In the genomic region with DNA sequence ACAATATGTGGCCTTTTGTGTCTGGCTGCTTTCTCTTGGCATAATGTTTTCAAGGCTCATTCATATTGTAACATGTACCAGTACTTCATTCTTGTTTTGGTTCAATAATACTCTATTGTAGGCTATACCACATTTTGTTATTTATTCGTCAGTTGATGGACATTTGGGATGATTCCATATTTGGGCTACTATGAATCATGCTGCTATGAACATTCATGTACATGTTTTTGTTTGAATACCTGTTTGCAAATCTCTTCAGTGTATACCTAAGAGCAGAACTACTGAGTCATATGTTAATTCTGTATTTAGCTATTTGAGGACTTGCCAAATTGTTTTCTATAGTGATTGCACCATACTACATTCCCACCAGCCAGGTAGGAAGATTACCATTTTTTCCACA, we compare ENCODE assay signal across 29 cellular contexts.
A peak's percentile ranks its signal among the peaks of the same experiment; 100 is the strongest.
DNase-seq lines count a peak whose midpoint lies in the region; ATAC-seq and TF ChIP-seq lines count a peak whose summit lies in the region.
"Had no signal": no experiment of that assay in that cellular context is flagged by ENCODE, and none has a peak within 500 bp of the region (broad histone marks: within the 10 kb centered on the region; RNA-seq: fewer than 3 reads in every experiment).

No MANE protein-coding gene starts in this region.

- peaks cover 23% of the 10 kb centered on the region for H3K4me1 ChIP-seq in PC-3 (ENCODE audit: insufficient read depth, low read length)
- H3K4me1 ChIP-seq in neural progenitor cell = peaks cover 12% of the 10 kb centered on the region
- H3K4me1 ChIP-seq: BE2C, transverse colon had no signal

- no peaks in the 10 kb centered on the region for H3K36me3 ChIP-seq in PC-3 (ENCODE audit: low read depth, low read length)
- no peaks in the 10 kb centered on the region for H3K36me3 ChIP-seq in neural progenitor cell
- H3K36me3 ChIP-seq: BE2C, left ventricle myocardium inferior, Peyer's patch, transverse colon had no signal

- H4K20me1 ChIP-seq in PC-3 (ENCODE audit: low read length) = no peaks in the 10 kb centered on the region
- H4K20me1 ChIP-seq in neural progenitor cell (ENCODE audit: low read depth) = no peaks in the 10 kb centered on the region

- H3K4me1 Mint-ChIP-seq in activated T-cell treated with anti-CD3 and anti-CD28 coated beads, Interleukin-2, amount 50 U/mL, for 72 hours (ENCODE audit: low read depth) = peaks cover 55% of the 10 kb centered on the region
- H3K4me1 Mint-ChIP-seq in chondrocyte (ENCODE audit: low read depth) = peaks cover 48% of the 10 kb centered on the region
- peaks cover 31% of the 10 kb centered on the region for H3K4me1 Mint-ChIP-seq in neural progenitor cell

- H3K27ac ChIP-seq in PC-3 (ENCODE audit: low read length) = peak overlapping the region; percentile 33
- no peak overlapping the region for H3K27ac ChIP-seq in neural progenitor cell
- H3K27ac ChIP-seq: left ventricle myocardium inferior, Peyer's patch, transverse colon had no signal

- H3K4me3 ChIP-seq in PC-3 (ENCODE audit: low read length) (no peak overlapping the region), neural progenitor cell (no peak overlapping the region)
- H3K4me3 ChIP-seq: left ventricle myocardium inferior, Peyer's patch, smooth muscle cell, transverse colon had no signal

- DNase-seq in activated T-cell treated with anti-CD3 and anti-CD28 coated beads, Interleukin-2, amount 50 U/mL, for 72 hours = no peak
- no peak for DNase-seq in activated T-cell treated with anti-CD3 and anti-CD28 coated beads, Interleukin-2, amount 50 U/mL, for 48 hours
- DNase-seq in PC-3 (peak; percentile 92), chondrocyte (ENCODE audit: low spot score) (no peak), neural progenitor cell (ENCODE audit: low spot score) (no peak), NCI-H1436 treated with DMSO at 0.1 percent for 48 hours (lab: John Stamatoyannopoulos, UW) (no peak), 8988T (no peak), mucosa of gallbladder (ENCODE audit: low spot score) (no peak)
- DNase-seq: ACHN; activated naive CD4-positive, alpha-beta T cell treated with anti-CD3 and anti-CD28 coated beads, Interleukin-2, amount 10 ng/mL, durations not matched to agents 7 days and 5 days; activated T-cell treated with anti-CD3 and anti-CD28 coated beads, Interleukin-2, amount 50 U/mL, for 4 hours; amygdala; BE2C; central memory CD4-positive, alpha-beta T cell; dermis blood vessel endothelial cell; DMS153; H7; left ventricle myocardium inferior; midbrain; naive thymus-derived CD8-positive, alpha-beta T cell; NCI-H1105; NCI-H2029; NCI-H226; NCI-H69; Peyer's patch; retina; stimulated activated CD4-positive, alpha-beta T cell treated with anti-CD3 and anti-CD28 coated beads, Interleukin-2, amount 100 ng/mL, for 24 hours; transverse colon had no signal

- H3K27ac Mint-ChIP-seq in activated T-cell treated with anti-CD3 and anti-CD28 coated beads, Interleukin-2, amount 50 U/mL, for 72 hours = peak overlapping the region; percentile 2
- peak overlapping the region; percentile 52 for H3K27ac Mint-ChIP-seq in chondrocyte (ENCODE audit: unreplicated experiment)
- peak overlapping the region; percentile 35 for H3K27ac Mint-ChIP-seq in neural progenitor cell
- H3K27ac Mint-ChIP-seq: activated naive CD4-positive, alpha-beta T cell treated with anti-CD3 and anti-CD28 coated beads, Interleukin-2, amount 10 ng/mL, durations not matched to agents 7 days and 5 days; naive thymus-derived CD8-positive, alpha-beta T cell had no signal

- POLR2A ChIA-PET in PC-3 (lab: Charles Lee; ENCODE audit: unreplicated experiment) = no interaction called here

- no peak overlapping the region for H3K9ac ChIP-seq in PC-3 (ENCODE audit: low read length)
- H3K9ac ChIP-seq in neural progenitor cell = no peak overlapping the region

- H3K9me2 ChIP-seq in PC-3 (replicated peaks; ENCODE audit: low read length) = no peaks in the 10 kb centered on the region

- 0 out of 2 replicates have a peak overlapping the region, but pooled peaks have one; percentile 21 for H3K4me2 ChIP-seq in PC-3 (ENCODE audit: low read length)
- H3K4me2 ChIP-seq in neural progenitor cell = no peak overlapping the region

- intact Hi-C loops in PC-3 (cut with micrococcal nuclease) = loop anchor here (5.0 to 10.0 kb wide), 3 partner anchors 86 to 587 kb away; no protein-coding TSS in a partner anchor

- H3K27me3 Mint-ChIP-seq in activated T-cell treated with anti-CD3 and anti-CD28 coated beads, Interleukin-2, amount 50 U/mL, for 72 hours (ENCODE audit: low read depth) = no peaks in the 10 kb centered on the region
- H3K27me3 Mint-ChIP-seq in chondrocyte (ENCODE audit: low read depth) (no peaks in the 10 kb centered on the region), neural progenitor cell (ENCODE audit: insufficient read depth, low read depth) (peaks cover 2% of the 10 kb centered on the region)

- no TSS peak for BruUV-seq in PC-3 (replicated peaks; lab: Mats Ljungman, UMichigan)

- H3F3A ChIP-seq in PC-3 (ENCODE audit: low read length, unreplicated experiment) (no peaks in the 10 kb centered on the region), neural progenitor cell (ENCODE audit: low read depth) (no peaks in the 10 kb centered on the region)

- H3K27me3 ChIP-seq in PC-3 (ENCODE audit: low read length) (no peaks in the 10 kb centered on the region), neural progenitor cell (no peaks in the 10 kb centered on the region)
- H3K27me3 ChIP-seq: BE2C, Peyer's patch, transverse colon had no signal

- peak; percentile 67 to 90 for ATAC-seq in activated T-cell treated with anti-CD3 and anti-CD28 coated beads, Interleukin-2, amount 50 U/mL, for 72 hours (replicated peaks in 1 of 2)
- peak; percentile 97 for ATAC-seq in PC-3
- ATAC-seq: naive thymus-derived CD8-positive, alpha-beta T cell had no signal

- peaks cover 0 to 4% of the 10 kb centered on the region in 2 donors for H3K9me3 Mint-ChIP-seq in activated T-cell treated with anti-CD3 and anti-CD28 coated beads, Interleukin-2, amount 50 U/mL, for 72 hours
- H3K9me3 Mint-ChIP-seq in chondrocyte (ENCODE audit: low read depth) (peaks cover 6% of the 10 kb centered on the region), neural progenitor cell (peaks cover 9% of the 10 kb centered on the region)
- H3K9me3 Mint-ChIP-seq: activated T-cell treated with anti-CD3 and anti-CD28 coated beads, Interleukin-2, amount 50 U/mL, for 4 hours had no signal

- peaks cover 4 to 9% of the 10 kb centered on the region in 2 donors for H3K36me3 Mint-ChIP-seq in activated T-cell treated with anti-CD3 and anti-CD28 coated beads, Interleukin-2, amount 50 U/mL, for 72 hours (ENCODE audit: insufficient read depth in 2 of 2)
- peaks cover 2% of the 10 kb centered on the region for H3K36me3 Mint-ChIP-seq in chondrocyte (ENCODE audit: low read depth)
- no peaks in the 10 kb centered on the region for H3K36me3 Mint-ChIP-seq in neural progenitor cell

- no peak for TF ChIP-seq CTCF in PC-3 (conservative IDR thresholded peaks at IDR 0.05; ENCODE audit: low read depth, low read length)
- no peak for TF ChIP-seq CTCF in chondrocyte (IDR thresholded peaks at IDR 0.05)
- no peak for TF ChIP-seq CTCF in neural progenitor cell (IDR thresholded peaks at IDR 0.05)

- H3K9me3 ChIP-seq in PC-3 (ENCODE audit: low read length) (no peaks in the 10 kb centered on the region), neural progenitor cell (ENCODE audit: low read depth) (no peaks in the 10 kb centered on the region)
- H3K9me3 ChIP-seq: BE2C, Peyer's patch, transverse colon had no signal

- no peak overlapping the region for H3K4me3 Mint-ChIP-seq in activated T-cell treated with anti-CD3 and anti-CD28 coated beads, Interleukin-2, amount 50 U/mL, for 72 hours
- H3K4me3 Mint-ChIP-seq in chondrocyte (ENCODE audit: unreplicated experiment) = no peak overlapping the region
- H3K4me3 Mint-ChIP-seq in neural progenitor cell = no peak overlapping the region
- H3K4me3 Mint-ChIP-seq: activated naive CD4-positive, alpha-beta T cell treated with anti-CD3 and anti-CD28 coated beads, Interleukin-2, amount 10 ng/mL, durations not matched to agents 7 days and 5 days; activated T-cell treated with anti-CD3 and anti-CD28 coated beads, Interleukin-2, amount 50 U/mL, for 4 hours; naive thymus-derived CD8-positive, alpha-beta T cell had no signal

- H3K79me2 ChIP-seq in PC-3 (ENCODE audit: low read length) (no peaks in the 10 kb centered on the region), neural progenitor cell (ENCODE audit: low read depth) (no peaks in the 10 kb centered on the region)

- H2AFZ ChIP-seq in PC-3 (ENCODE audit: low read length) = no peak overlapping the region
- H2AFZ ChIP-seq in neural progenitor cell (replicated peaks) = no peak overlapping the region

- CTCF ChIA-PET in PC-3 (lab: Charles Lee) = interaction anchor here (0.6 kb wide), 1 partner anchor 24 kb away, joined by 3 read pairs; no protein-coding TSS in a partner anchor

Comparison
In these comparisons a context has a peak if more than half of its experiments do, and no peak if none do; other contexts are left out.
1. H3K27ac Mint-ChIP-seq: peak in every context shown above with its lines; median percentile 52 in chondrocyte; 35 in neural progenitor cell; 2 in activated T-cell treated with anti-CD3 and anti-CD28 coated beads, Interleukin-2, amount 50 U/mL, for 72 hours.